Comparison of ENCODE assay signal across 19 cellular contexts in the genomic region with DNA sequence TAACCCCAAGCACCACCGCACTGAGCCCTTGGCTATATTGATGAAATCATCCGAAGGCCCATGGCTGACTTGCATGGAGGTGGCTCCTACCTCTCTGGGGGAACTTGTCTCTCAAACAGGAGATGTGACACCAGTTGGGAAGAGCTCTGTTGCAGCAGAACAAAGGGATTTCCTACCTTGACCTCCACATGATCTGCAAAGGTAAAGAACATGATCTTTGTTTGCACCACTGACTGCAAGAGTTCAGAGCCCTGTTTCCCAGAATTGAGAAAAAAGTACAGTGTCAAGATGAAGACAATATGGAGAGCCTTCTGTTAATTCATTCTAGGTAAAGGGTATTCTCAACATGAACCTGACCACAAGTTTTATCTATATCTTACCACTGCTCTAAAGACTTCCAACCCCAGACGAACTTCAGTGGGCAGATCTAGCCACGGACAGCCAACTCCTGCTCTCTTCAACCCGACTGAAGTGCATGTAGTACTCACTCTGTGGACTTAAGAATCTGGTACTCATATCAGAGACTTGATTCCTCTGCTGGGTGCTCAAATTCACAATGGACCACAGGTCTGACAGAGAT.
"Had no signal": no experiment of that assay in that cellular context is flagged by ENCODE, and none has a peak within 500 bp of the region (broad histone marks: within the 10 kb centered on the region; RNA-seq: fewer than 3 reads in every experiment).

No MANE protein-coding gene starts in this region.

- H3K4me3 Mint-ChIP-seq: activated T-cell treated with anti-CD3 and anti-CD28 coated beads, Interleukin-2, amount 50 U/mL, for 72 hours; T-helper 17 cell; WTC11 had no signal

- H3K27ac Mint-ChIP-seq: activated T-cell treated with anti-CD3 and anti-CD28 coated beads, Interleukin-2, amount 50 U/mL, for 72 hours; T-helper 17 cell; WTC11 had no signal

- H3K9me3 Mint-ChIP-seq: activated naive CD4-positive, alpha-beta T cell treated with anti-CD3 and anti-CD28 coated beads, Interleukin-2, amount 50 U/mL, for 72 hours; activated T-cell treated with anti-CD3 and anti-CD28 coated beads, Interleukin-2, amount 50 U/mL, for 72 hours; WTC11 had no signal

- H3K27me3 Mint-ChIP-seq: T-helper 17 cell had no signal

- H3K4me1 Mint-ChIP-seq: WTC11 had no signal

- DNase-seq: activated CD4-positive, alpha-beta T cell treated with anti-CD3 and anti-CD28 coated beads for 48 hours; activated CD4-positive, alpha-beta T cell treated with anti-CD3 and anti-CD28 coated beads, Interleukin-2, amount 50 U/mL, for 4 hours; activated CD4-positive, CD25-positive, alpha-beta regulatory T cell treated with anti-CD3 and anti-CD28 coated beads, Interleukin-2, amount 50 U/mL, for 72 hours; activated CD8-positive, alpha-beta memory T cell treated with anti-CD3 and anti-CD28 coated beads for 24 hours; activated T-cell treated with anti-CD3 and anti-CD28 coated beads, Interleukin-2, amount 50 U/mL, for 72 hours; anterior cingulate cortex; cerebellar nuclear complex; KG1; NCI-H1048; NCI-H146; NCI-H187 treated with DMSO at 0.1 percent for 48 hours; NCI-H2081 treated with DMSO at 0.1 percent for 48 hours; NCI-H446; NCI-H524; SIG-M5; T-helper 17 cell; T1000 had no signal

- ATAC-seq: activated naive CD4-positive, alpha-beta T cell treated with anti-CD3 and anti-CD28 coated beads, Interleukin-2, amount 50 U/mL, for 72 hours; activated T-cell treated with anti-CD3 and anti-CD28 coated beads, Interleukin-2, amount 50 U/mL, for 72 hours; T-helper 17 cell; WTC11 had no signal
